10 cellular contexts compared by ENCODE assay signal in the genomic region with DNA sequence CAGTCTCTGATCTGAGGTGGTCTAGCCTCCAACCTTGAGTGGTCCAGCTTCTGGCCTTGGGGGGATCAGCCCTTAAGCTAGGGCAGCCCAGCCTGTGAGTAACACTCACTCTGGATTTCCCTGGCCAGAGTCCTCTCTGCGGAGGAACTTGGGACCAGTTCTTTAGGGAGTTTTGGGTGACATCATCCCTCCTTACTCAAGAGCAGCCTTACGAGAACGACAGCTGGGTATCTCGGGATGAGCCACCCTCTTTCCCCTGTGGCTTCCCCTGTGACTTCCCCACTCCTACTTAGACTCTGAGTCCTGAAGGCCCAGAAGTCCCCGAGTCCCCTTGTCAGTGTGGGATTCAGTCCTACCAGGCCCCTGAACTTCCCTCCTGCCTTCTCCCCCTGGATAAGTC. TPM values are rescaled to one million over a fixed set of nuclear protein-coding genes. Genes with fewer than 3 reads are reported as not detected.
DNase-seq lines count a peak whose midpoint lies in the region; ATAC-seq, FAIRE-seq and TF ChIP-seq lines count a peak whose summit lies in the region.
"Had no signal": no experiment of that assay in that cellular context is flagged by ENCODE, and none has a peak within 500 bp of the region (broad histone marks: within the 10 kb centered on the region; RNA-seq: fewer than 3 reads in every experiment).

No MANE protein-coding gene starts in this region.

- no peak overlapping the region for H3K4me2 ChIP-seq in GM23248 (ENCODE audit: unreplicated experiment)
- no peak overlapping the region for H3K4me2 ChIP-seq in K562 (ENCODE audit: insufficient read depth, low read length)

- peaks cover 27% of the 10 kb centered on the region for H3K4me1 ChIP-seq in GM23248 (ENCODE audit: insufficient read depth)
- H3K4me1 ChIP-seq in K562 (replicated peaks in 1 of 2; ENCODE audit: control insufficient read depth in 2 of 2, insufficient read depth in 2 of 2, low read length in 2 of 2): peaks cover 10 to 51% of the 10 kb centered on the region in 2 experiments; a peak in 4 of 5 replicates
- peaks cover 74% of the 10 kb centered on the region for H3K4me1 ChIP-seq in suprapubic skin
- no peaks in the 10 kb centered on the region for H3K4me1 ChIP-seq in endodermal cell (ENCODE audit: control insufficient read depth, insufficient read depth, low read length)
- H3K4me1 ChIP-seq in effector memory CD4-positive, alpha-beta T cell (ENCODE audit: control insufficient read depth, insufficient read depth, low read length, poor library complexity, severe bottlenecking): peaks cover 6% of the 10 kb centered on the region

- H3F3A ChIP-seq in GM23248 (ENCODE audit: insufficient read depth): peaks cover 14% of the 10 kb centered on the region; the same call in 1 of the 2 replicates

- H3K9ac ChIP-seq in GM23248 (peak overlapping the region; percentile 64), K562 (ENCODE audit: insufficient read depth in 1 of 2, low read depth in 2 of 2, low read length in 2 of 2) (peak overlapping the region in 1 of 2 experiments; percentile 71; a peak in 1 of 4 replicates), endodermal cell (ENCODE audit: extremely low read depth, low read length, poor library complexity, severe bottlenecking) (no peak overlapping the region)

- no peaks in the 10 kb centered on the region for H3K9me2 ChIP-seq in GM23248 (ENCODE audit: insufficient read depth)

- H3K9me3 Mint-ChIP-seq in endodermal cell: no peaks in the 10 kb centered on the region

- H3K4me3 Mint-ChIP-seq in endodermal cell: no peak overlapping the region

- H3K79me2 ChIP-seq in GM23248 (ENCODE audit: insufficient read depth): no peaks in the 10 kb centered on the region
- H3K79me2 ChIP-seq in K562 (ENCODE audit: control insufficient read depth, insufficient read depth, low read length): no peaks in the 10 kb centered on the region

- H3K27ac ChIP-seq in GM23248: peak overlapping the region; percentile 52
- no peak overlapping the region for H3K27ac ChIP-seq in K562 (ENCODE audit: extremely low read depth, low read depth, low read length)
- H3K27ac ChIP-seq in suprapubic skin: peak overlapping the region; percentile 80
- no peak overlapping the region for H3K27ac ChIP-seq in endodermal cell (ENCODE audit: low read depth, low read length)
- H3K27ac ChIP-seq in effector memory CD4-positive, alpha-beta T cell (ENCODE audit: insufficient read depth, low read length, poor library complexity, severe bottlenecking): no peak overlapping the region
- H3K27ac ChIP-seq in brain microvascular endothelial cell: no peak overlapping the region

- TF ChIP-seq CTCF in K562 (IDR thresholded peaks at IDR 0.05 in 2 of 3, conservative IDR thresholded peaks at IDR 0.05 in 1 of 3; ENCODE audit: insufficient read depth in 2 of 3, low read depth in 1 of 3, low read length in 3 of 3): no peak
- no peak for TF ChIP-seq CTCF in suprapubic skin (IDR thresholded peaks at IDR 0.05)
- TF ChIP-seq CTCF in endodermal cell (conservative IDR thresholded peaks at IDR 0.05): no peak
- TF ChIP-seq CTCF in brain microvascular endothelial cell (IDR thresholded peaks at IDR 0.05; ENCODE audit: low read depth, low read length, missing control alignments): no peak

- POLR2A ChIA-PET in K562 (lab: Yijun Ruan, JAX): interaction anchor here (0.6 kb wide), 1 partner anchor 98 kb away, joined by 3 read pairs; no protein-coding TSS in a partner anchor

- in situ Hi-C loops in GM23248 (cut with MboI) (no loop called here), K562 (cut with MboI) (no loop called here), brain microvascular endothelial cell (cut with HindIII; ENCODE audit: low pct_ligation_motif_present, low sequenced_read_pairs) (no loop called here)

- FAIRE-seq in K562 (lab: Jason Lieb, UNC): no peak

- no peaks in the 10 kb centered on the region for H3K27me3 ChIP-seq in GM23248 (replicated peaks; ENCODE audit: insufficient read depth)
- H3K27me3 ChIP-seq in K562 (ENCODE audit: control insufficient read depth in 2 of 2, insufficient read depth in 2 of 2, low read length in 2 of 2): no peaks in the 10 kb centered on the region
- no peaks in the 10 kb centered on the region for H3K27me3 ChIP-seq in suprapubic skin
- H3K27me3 ChIP-seq in endodermal cell (ENCODE audit: control insufficient read depth, insufficient read depth, low read length, poor library complexity, severe bottlenecking): no peaks in the 10 kb centered on the region
- H3K27me3 ChIP-seq in effector memory CD4-positive, alpha-beta T cell (replicated peaks; ENCODE audit: control insufficient read depth, insufficient read depth, low read length, poor library complexity, severe bottlenecking): no peaks in the 10 kb centered on the region
- no peaks in the 10 kb centered on the region for H3K27me3 ChIP-seq in brain microvascular endothelial cell (replicated peaks)

- no peaks in the 10 kb centered on the region for H3K36me3 ChIP-seq in GM23248 (ENCODE audit: low read depth)
- no peaks in the 10 kb centered on the region for H3K36me3 ChIP-seq in K562 (ENCODE audit: control insufficient read depth, insufficient read depth, low read length)
- H3K36me3 ChIP-seq in suprapubic skin: no peaks in the 10 kb centered on the region
- H3K36me3 ChIP-seq in endodermal cell (ENCODE audit: control insufficient read depth, insufficient read depth, low read length): no peaks in the 10 kb centered on the region
- H3K36me3 ChIP-seq in effector memory CD4-positive, alpha-beta T cell (ENCODE audit: control insufficient read depth, insufficient read depth, low read length): no peaks in the 10 kb centered on the region
- H3K36me3 ChIP-seq in brain microvascular endothelial cell (replicated peaks): no peaks in the 10 kb centered on the region

- no peak overlapping the region for H3K27ac Mint-ChIP-seq in endodermal cell

- no peaks in the 10 kb centered on the region for H3K36me3 Mint-ChIP-seq in endodermal cell (ENCODE audit: low read depth)

- H4K20me1 ChIP-seq in GM23248 (ENCODE audit: insufficient read depth) (no peaks in the 10 kb centered on the region), K562 (replicated peaks; ENCODE audit: control insufficient read depth, insufficient read depth, low read length) (no peaks in the 10 kb centered on the region)

- no peaks in the 10 kb centered on the region for H3K9me1 ChIP-seq in K562 (ENCODE audit: control insufficient read depth, insufficient read depth, low read length)

- H3K9me3 ChIP-seq in GM23248 (ENCODE audit: low read depth) (no peaks in the 10 kb centered on the region), K562 (replicated peaks; ENCODE audit: control insufficient read depth, insufficient read depth, low read depth, low read length) (no peaks in the 10 kb centered on the region), suprapubic skin (no peaks in the 10 kb centered on the region), endodermal cell (ENCODE audit: control insufficient read depth, low read length) (no peaks in the 10 kb centered on the region)
- no peaks in the 10 kb centered on the region for H3K9me3 ChIP-seq in effector memory CD4-positive, alpha-beta T cell (ENCODE audit: control insufficient read depth, low read length)

- TF ChIP-seq EP300 in K562 (IDR thresholded peaks at IDR 0.05; ENCODE audit: low read length): no peak
- TF ChIP-seq EP300 in suprapubic skin (IDR thresholded peaks at IDR 0.05): no peak

- CTCF ChIA-PET in K562 (lab: Yijun Ruan, JAX; ENCODE audit: low intra/inter-chr PET ratio): no interaction called here

- TF ChIP-seq POLR2A in K562 (conservative IDR thresholded peaks at IDR 0.05) (no peak), suprapubic skin (IDR thresholded peaks at IDR 0.05) (no peak)

- no peak overlapping the region for H3K4me3 ChIP-seq in GM23248
- H3K4me3 ChIP-seq in K562: no peak overlapping the region
- no peak overlapping the region for H3K4me3 ChIP-seq in suprapubic skin
- H3K4me3 ChIP-seq in endodermal cell (ENCODE audit: low read length): no peak overlapping the region
- no peak overlapping the region for H3K4me3 ChIP-seq in effector memory CD4-positive, alpha-beta T cell (ENCODE audit: insufficient read depth, low read depth, low read length, poor library complexity, severe bottlenecking)
- H3K4me3 ChIP-seq in brain microvascular endothelial cell (ENCODE audit: low read depth, low read length): no peak overlapping the region

- no peak for TF ChIP-seq RAD21 in K562 (CRISPR knock-in tag; conservative IDR thresholded peaks at IDR 0.05 in 1 of 2, IDR thresholded peaks at IDR 0.05 in 1 of 2)

- H2AFZ ChIP-seq in GM23248 (peak overlapping the region; percentile 43; the same call in 1 of the 2 replicates), K562 (ENCODE audit: low read depth, low read length) (no peak overlapping the region)

- WGBS in GM23248 (ENCODE audit: low coverage in 1 of 2, low lambda C conversion rate in 2 of 2, missing lambda C conversion rate in 2 of 2), 2 experiments: 2 to 6% methylated on average over 5 of the region's 5 CpGs
- WGBS in K562 (ENCODE audit: insufficient coverage, low coverage, missing lambda C conversion rate): 25% methylated on average over 4 of the region's 5 CpGs
- WGBS in suprapubic skin: 26% methylated on average over 5 of the region's 5 CpGs
- WGBS in endodermal cell (ENCODE audit: insufficient coverage in 1 of 2, insufficient read length in 1 of 2), 2 experiments: 88 to 91% methylated on average over 4 to 5 of the region's 5 CpGs

- intact Hi-C loops in K562 (cut with micrococcal nuclease): no loop called here

- BruUV-seq in K562 (replicated peaks; lab: Mats Ljungman, UMichigan): no TSS peak

- DNase-seq in GM23248 (peak; percentile 95), K562 (ENCODE audit: extremely low read depth in 1 of 4, low spot score in 3 of 4) (no peak), hepatic stellate cell (ENCODE audit: low spot score) (peak; percentile 78), suprapubic skin (ENCODE audit: low spot score in 2 of 2) (peak in 1 of 2 donors; percentile 79), endodermal cell (no peak), brain microvascular endothelial cell (no peak)
- no peak for DNase-seq in effector memory CD4-positive, alpha-beta T cell
- DNase-seq: GF-D8, NCI-H1694 treated with DMSO at 0.1 percent for 48 hours had no signal

- ATAC-seq in K562 (no peak), HG03159 (IDR thresholded peaks at IDR 0.05; ENCODE audit: unreplicated experiment) (no peak)

- H3K4me1 Mint-ChIP-seq in endodermal cell: peaks cover 6% of the 10 kb centered on the region

- no peaks in the 10 kb centered on the region for H3K27me3 Mint-ChIP-seq in endodermal cell (ENCODE audit: insufficient read depth)

RNA-seq across cellular contexts. Expression of a gene that starts 10.2 kb away (rescaled TPM):
- 67.2 and 83.0 TPM in 2 replicates for total RNA-seq in GM23248 (2014; rRNA removed; shearing (Covaris generic))
- polyA plus RNA-seq in GM23248 (2016; fragmentation: Nextera tagmentation; extraction: Ambion mirVana): 35.7 and 37.4 TPM in 2 replicates
- 63.2 and 146 TPM in 2 replicates for total RNA-seq in K562 (2011; cell fraction: chromatin; rRNA removed; ENCODE audit: low replicate concordance)
- total RNA-seq in K562 (2011; cell fraction: nucleolus; rRNA removed): 60.7 and 67.2 TPM in 2 replicates
- total RNA-seq in K562 (2011; cell fraction: nucleoplasm; rRNA removed): 60.1 and 91.1 TPM in 2 replicates
- total RNA-seq in K562 (2014; rRNA removed): 10.6 and 17.2 TPM in 2 replicates
- total RNA-seq in K562 (2014; rRNA removed; fragmentation: Illumina TruSeq; extraction: Trizol): 8.4 and 11.2 TPM in 2 replicates
- total RNA-seq in K562 (2015; rRNA removed; fragmentation: Illumina TruSeq; extraction: Trizol): 18.6 and 18.8 TPM in 2 replicates
- 28.1 and 28.2 TPM in 2 replicates for total RNA-seq in K562 (2021)
- polyA plus RNA-seq in K562 (2011; rRNA removed): 14.0 and 18.1 TPM in 2 replicates
- polyA plus RNA-seq in K562 (2011; cell fraction: cytosol; rRNA removed): 16.9 and 18.1 TPM in 2 replicates
- polyA plus RNA-seq in K562 (2011; cell fraction: nucleus; rRNA removed): 98.5 and 119 TPM in 2 replicates
- 27.6 and 28.7 TPM in 2 replicates for polyA plus RNA-seq in K562 (2012)
- 28.8 and 33.3 TPM in 2 replicates for polyA plus RNA-seq in K562 (2014; fragmentation: Illumina TruSeq; extraction: Trizol)
- polyA plus RNA-seq in K562 (2014; fragmentation: Nextera tagmentation; extraction: Ambion mirVana): under 1 TPM; 0.34 to 0.70 TPM
- 24.8 and 24.9 TPM in 2 replicates for polyA plus RNA-seq in K562 (2014; rRNA removed)
- 10.0 and 13.0 TPM in 2 replicates for polyA minus RNA-seq in K562 (2011; rRNA and poly(A)+ RNA removed)
- 16.8 and 20.7 TPM in 2 replicates for polyA minus RNA-seq in K562 (2011; cell fraction: cytosol; rRNA and poly(A)+ RNA removed)
- 24.2 and 31.4 TPM in 2 replicates for polyA minus RNA-seq in K562 (2011; cell fraction: nucleus; rRNA and poly(A)+ RNA removed)
- total RNA-seq in suprapubic skin: 10 to 100 TPM; 19.0 to 51.0 (median 30.8) TPM
- total RNA-seq in endodermal cell: 10 to 100 TPM; 73.1 to 83.2 TPM
- 58.8 TPM for polyA plus RNA-seq in endodermal cell (2013, experiment 1 of 2)
- 68.1 TPM for polyA plus RNA-seq in endodermal cell (2013, experiment 2 of 2)

Comparison
In these comparisons a context has a peak if more than half of its experiments do, and no peak if none do; other contexts are left out.
1. DNase-seq: peak in GM23248 (single experiment) and hepatic stellate cell (single experiment); none in K562 (0 of 4), endodermal cell (single experiment), effector memory CD4-positive, alpha-beta T cell (0 of 3) and brain microvascular endothelial cell (single experiment).
2. H3K27ac ChIP-seq: peak in GM23248 (single experiment) and suprapubic skin (single experiment); none in K562 (single experiment), endodermal cell (single experiment), effector memory CD4-positive, alpha-beta T cell (single experiment) and brain microvascular endothelial cell (single experiment).